8 cellular contexts compared by ENCODE assay signal in the genomic region with DNA sequence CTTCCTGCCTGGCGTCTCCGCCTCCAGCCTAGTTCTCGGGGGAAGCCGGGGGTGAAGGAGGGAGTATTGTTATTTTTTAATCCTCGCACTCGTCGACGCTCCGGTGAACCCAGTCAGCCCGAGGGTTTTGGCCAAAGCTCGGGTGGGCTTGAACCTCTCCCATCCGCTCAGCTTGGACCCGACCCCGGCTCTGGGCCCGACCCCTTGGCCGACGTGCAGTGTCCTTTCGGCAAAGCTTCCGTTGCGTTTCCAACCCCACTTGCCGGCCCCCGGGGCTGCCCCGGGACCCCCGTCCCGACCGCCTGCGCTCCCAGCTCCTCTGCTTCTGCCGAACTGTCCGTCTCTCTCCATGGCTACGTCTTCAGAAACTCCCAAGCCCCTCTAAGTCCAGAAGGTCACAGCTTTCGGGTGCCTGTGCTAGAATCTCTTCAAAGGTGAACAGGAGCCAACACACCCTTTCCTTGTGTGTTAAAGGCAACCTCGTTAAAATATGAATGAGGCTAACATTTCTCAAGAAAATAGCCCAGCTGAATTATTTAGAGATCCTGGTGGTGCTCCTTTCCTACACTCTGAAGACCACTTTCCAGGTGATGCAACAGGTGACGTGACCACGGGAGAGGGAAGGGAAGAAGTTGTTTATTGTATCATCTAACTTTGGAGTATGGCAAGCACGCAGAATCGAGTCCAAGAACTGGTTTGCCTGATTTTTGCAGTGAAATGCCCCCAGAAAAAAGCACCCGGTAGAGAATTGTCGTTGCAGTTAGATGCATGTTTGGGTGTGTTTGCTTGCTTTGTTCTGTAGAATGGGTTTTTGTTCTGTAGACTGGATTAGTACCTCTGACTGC. TPM values are rescaled to one million over a fixed set of nuclear protein-coding genes. Genes with fewer than 3 reads are reported as not detected.
DNase-seq lines count a peak whose midpoint lies in the region; ATAC-seq and TF ChIP-seq lines count a peak whose summit lies in the region.

No MANE protein-coding gene starts in this region.

- POLR2A ChIA-PET in GM10248 (lab: Yijun Ruan, JAX): no interaction called here

- no peak for ATAC-seq in HG02678 (IDR thresholded peaks at IDR 0.05; ENCODE audit: unreplicated experiment)

- H3K27me3 ChIP-seq in duodenal mucosa (ENCODE audit: control insufficient read depth in 1 of 2, insufficient read depth in 2 of 2, low read length in 2 of 2): no peaks in the 10 kb centered on the region

- DNase-seq in DMS 273 (lab: John Stamatoyannopoulos, UW; ENCODE audit: unreplicated experiment): peak; percentile 55
- DNase-seq in DMS 273 treated with DMSO at 0.1 percent for 48 hours (lab: John Stamatoyannopoulos, UW): no peak
- peak; percentile 44 for DNase-seq in NCI-H146 (lab: John Stamatoyannopoulos, UW)
- peak; percentile 10 for DNase-seq in myocyte (ENCODE audit: low read depth)
- DNase-seq in GM10248 (ENCODE audit: extremely low spot score): no peak
- no peak for DNase-seq in MV-4-11 (lab: John Stamatoyannopoulos, UW)

- no peak for TF ChIP-seq CTCF in GM10248 (IDR thresholded peaks at IDR 0.05; ENCODE audit: control extremely low read depth, extremely low read depth, low read depth, missing control alignments)

- H3K27ac ChIP-seq in duodenal mucosa (ENCODE audit: low read depth, low read length): peak overlapping the region; percentile 86

- CTCF ChIA-PET in GM10248 (lab: Yijun Ruan, JAX): interaction anchor here (0.9 to 1.1 kb wide), 4 partner anchors 12 to 147 kb away, joined by 3 to 5 read pairs (median 4); no protein-coding TSS in a partner anchor

- peaks cover 30 to 39% of the 10 kb centered on the region in 2 donors for H3K4me1 ChIP-seq in duodenal mucosa (ENCODE audit: control insufficient read depth in 1 of 2, insufficient read depth in 2 of 2, low read length in 2 of 2)

- H3K36me3 ChIP-seq in duodenal mucosa (ENCODE audit: control insufficient read depth in 1 of 2, insufficient read depth in 2 of 2, low read length in 2 of 2): no peaks in the 10 kb centered on the region

- H3K9me3 ChIP-seq in duodenal mucosa (ENCODE audit: control insufficient read depth in 1 of 2, low read length in 2 of 2): no peaks in the 10 kb centered on the region

- peak overlapping the region; percentile 91 for H3K9ac ChIP-seq in duodenal mucosa (ENCODE audit: low read depth in 1 of 2, low read length in 2 of 2)

- H3K4me3 ChIP-seq in duodenal mucosa (ENCODE audit: low read depth in 1 of 2, low read length in 2 of 2): peak overlapping the region; percentile 87 to 88

RNA-seq across cellular contexts. Expression of a gene that starts 0.7 kb away (rescaled TPM):
- total RNA-seq in myocyte: 52.2 and 112 TPM in 2 replicates
- polyA plus RNA-seq in myocyte (2012): 29.0 TPM

Comparison
In these comparisons a context has a peak if more than half of its experiments do, and no peak if none do; other contexts are left out.
1. DNase-seq: peak in DMS 273 (single experiment), NCI-H146 (single experiment) and myocyte (single experiment); none in DMS 273 treated with DMSO at 0.1 percent for 48 hours (single experiment), GM10248 (single experiment) and MV-4-11 (single experiment).